ENCODE assay signal across 16 cellular contexts in the genomic region with DNA sequence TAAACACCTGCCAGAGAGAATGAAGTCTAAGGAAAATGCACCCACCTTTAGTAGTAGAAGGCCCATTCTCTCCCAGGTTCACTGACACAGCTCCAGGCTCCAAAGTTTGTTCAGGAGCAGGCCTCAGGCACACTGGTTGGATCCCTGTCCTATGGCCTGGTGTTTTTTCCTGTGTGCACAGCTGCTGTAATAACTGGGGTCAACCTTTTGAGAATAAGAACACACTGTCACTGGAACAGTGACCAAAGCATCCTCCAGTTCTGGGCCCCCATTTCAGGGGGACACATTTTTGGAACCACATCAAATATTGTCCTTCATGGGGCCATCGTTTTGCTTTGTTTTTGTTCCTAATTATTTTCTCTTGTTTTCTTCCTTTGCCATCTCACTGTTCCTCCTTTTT.
DNase-seq lines count a peak whose midpoint lies in the region; ATAC-seq and TF ChIP-seq lines count a peak whose summit lies in the region.
"Had no signal": no experiment of that assay in that cellular context is flagged by ENCODE, and none has a peak within 500 bp of the region (broad histone marks: within the 10 kb centered on the region; RNA-seq: fewer than 3 reads in every experiment).

No MANE protein-coding gene starts in this region.

- H3K4me2 ChIP-seq in H9 (ENCODE audit: insufficient read depth, insufficient read length, low read length) = no peak overlapping the region
- H3K4me2 ChIP-seq: A549, GM23338 had no signal

- no peaks in the 10 kb centered on the region; a peak in 2 of 7 replicates for H3K36me3 Mint-ChIP-seq in H9 (ENCODE audit: insufficient read depth in 1 of 3, low read depth in 3 of 3)
- H3K36me3 Mint-ChIP-seq: CD4-positive, alpha-beta memory T cell had no signal

- TF ChIP-seq CTCF in H9 (conservative IDR thresholded peaks at IDR 0.05) (no peak), esophagus muscularis mucosa (IDR thresholded peaks at IDR 0.05) (no peak)

- no peak overlapping the region for H3K18ac ChIP-seq in H9 (ENCODE audit: insufficient read length, low read depth, low read length)

- H3K23me2 ChIP-seq in H9 (ENCODE audit: insufficient read length, low read depth, low read length, poor library complexity, severe bottlenecking) = no peaks in the 10 kb centered on the region

- no peaks in the 10 kb centered on the region for H3K79me1 ChIP-seq in H9 (ENCODE audit: insufficient read depth, low read depth, low read length, poor library complexity, severe bottlenecking)

- H4K91ac ChIP-seq in H9 (ENCODE audit: insufficient read length, low read depth, low read length) = no peak overlapping the region

- H3K9me3 Mint-ChIP-seq in H9 = no peaks in the 10 kb centered on the region
- H3K9me3 Mint-ChIP-seq: GM23338 had no signal

- no peak overlapping the region for H2AFZ ChIP-seq in H9 (ENCODE audit: low read length)
- H2AFZ ChIP-seq: GM23338 had no signal

- H2AK5ac ChIP-seq in H9 (ENCODE audit: insufficient read length, low read length) = no peak overlapping the region

- no peak overlapping the region for H3K27ac Mint-ChIP-seq in H9
- H3K27ac Mint-ChIP-seq: CD4-positive, alpha-beta memory T cell; GM23338 had no signal

- peak; percentile 88 for ATAC-seq in sciatic nerve
- no peak for ATAC-seq in HG03520 (IDR thresholded peaks at IDR 0.05; ENCODE audit: unreplicated experiment)
- no peak for ATAC-seq in HG03095 (IDR thresholded peaks at IDR 0.05; ENCODE audit: unreplicated experiment)
- ATAC-seq: GM23338 had no signal

- peaks cover 9 to 10% of the 10 kb centered on the region in 2 experiments for H3K4me1 Mint-ChIP-seq in H9
- H3K4me1 Mint-ChIP-seq: CD4-positive, alpha-beta memory T cell had no signal

- no peak overlapping the region for H3K9ac ChIP-seq in H9 (ENCODE audit: extremely low read depth, insufficient read length, low read length)

- no peaks in the 10 kb centered on the region for H3K27me3 Mint-ChIP-seq in H9 (ENCODE audit: low read depth)

- no peak overlapping the region for H2BK20ac ChIP-seq in H9 (ENCODE audit: low read depth, low read length, poor library complexity, severe bottlenecking)

- H3K23ac ChIP-seq in H9 (ENCODE audit: insufficient read length, low read depth, low read length) = no peak overlapping the region

- H3K4me3 ChIP-seq in esophagus muscularis mucosa = no peak overlapping the region
- H3K4me3 ChIP-seq: A549, GM23338, HAP-1 had no signal

- H2BK5ac ChIP-seq in H9 (ENCODE audit: insufficient read length, low read length) = no peak overlapping the region

- no peak for TF ChIP-seq POLR2A in esophagus muscularis mucosa (IDR thresholded peaks at IDR 0.05; ENCODE audit: low read depth)

- no peaks in the 10 kb centered on the region for H3K4me1 ChIP-seq in H9 (ENCODE audit: insufficient read depth, low read length)
- peaks cover 3 to 44% (median 24%) of the 10 kb centered on the region in 4 donors for H3K4me1 ChIP-seq in esophagus muscularis mucosa
- H3K4me1 ChIP-seq: BE2C, HAP-1 had no signal

- no peak overlapping the region for H3K56ac ChIP-seq in H9 (ENCODE audit: insufficient read length, low read depth, low read length)

- H3K4me3 Mint-ChIP-seq in H9 = no peak overlapping the region
- H3K4me3 Mint-ChIP-seq: CD4-positive, alpha-beta memory T cell; GM23338 had no signal

- no peaks in the 10 kb centered on the region for H3K79me2 ChIP-seq in H9 (ENCODE audit: insufficient read depth, low read length)

- no peak overlapping the region for H3K27ac ChIP-seq in H9 (ENCODE audit: insufficient read length, low read depth, low read length)
- H3K27ac ChIP-seq in esophagus muscularis mucosa (replicated peaks in 1 of 4) = no peak overlapping the region
- H3K27ac ChIP-seq: A549, C4-2B had no signal

- no peak overlapping the region for H2BK12ac ChIP-seq in H9 (ENCODE audit: insufficient read length, low read depth, low read length)

- no peak for TF ChIP-seq EP300 in esophagus muscularis mucosa (IDR thresholded peaks at IDR 0.05)

- no peak overlapping the region for H3K14ac ChIP-seq in H9 (ENCODE audit: insufficient read depth, low read length)

- H3K9me3 ChIP-seq in H9 (ENCODE audit: control insufficient read depth, low read depth, low read length) = no peaks in the 10 kb centered on the region
- H3K9me3 ChIP-seq in esophagus muscularis mucosa = peaks cover 0 to 6% (median 2%) of the 10 kb centered on the region in 4 donors
- H3K9me3 ChIP-seq: BE2C, HAP-1 had no signal

- no peak overlapping the region for H4K5ac ChIP-seq in H9 (ENCODE audit: insufficient read length, low read depth, low read length)

- H3K36me3 ChIP-seq in esophagus muscularis mucosa = peaks cover 0 to 3% (median 0%) of the 10 kb centered on the region in 4 donors
- H3K36me3 ChIP-seq: BE2C, HAP-1 had no signal

- no peak overlapping the region for H2BK15ac ChIP-seq in H9 (ENCODE audit: low read depth, low read length)

- H3T11ph ChIP-seq in H9 (ENCODE audit: low read length) = no peak overlapping the region

- H4K20me1 ChIP-seq in H9 (ENCODE audit: control insufficient read depth, insufficient read depth, insufficient read length) = no peaks in the 10 kb centered on the region

- intact Hi-C loops in esophagus muscularis mucosa (cut with DNase I) = no loop called here
- intact Hi-C loops in sciatic nerve (cut with DNase I) = no loop called here

- H2BK120ac ChIP-seq in H9 (ENCODE audit: low read depth, low read length, poor library complexity, severe bottlenecking) = no peak overlapping the region

- DNase-seq in COLO668 (lab: John Stamatoyannopoulos, UW; ENCODE audit: unreplicated experiment) (peak; percentile 11), H9 (peak; percentile 5), esophagus muscularis mucosa (ENCODE audit: extremely low spot score) (peak; percentile 91), sciatic nerve (ENCODE audit: low spot score) (no peak), Kasumi-1 (lab: John Stamatoyannopoulos, UW) (no peak)
- DNase-seq: BE2C; CD4-positive, alpha-beta memory T cell; COR-L47; DMS153; DMS79 treated with DMSO at 0.1 percent for 48 hours had no signal

- H3K27me3 ChIP-seq in H9 (ENCODE audit: insufficient read depth, low read length) (no peaks in the 10 kb centered on the region), esophagus muscularis mucosa (no peaks in the 10 kb centered on the region)
- H3K27me3 ChIP-seq: BE2C had no signal

- no peak overlapping the region for H3K4ac ChIP-seq in H9 (ENCODE audit: low read depth, low read length)

- no peak overlapping the region for H4K8ac ChIP-seq in H9 (replicated peaks; ENCODE audit: insufficient read length, low read depth, low read length)

- WGBS in H9 (ENCODE audit: extremely low coverage, insufficient read length, low lambda C conversion rate) = no CpG with 5 or more reads among the region's 1 CpG
- 82% methylated on average over 1 of the region's 1 CpG for WGBS in esophagus muscularis mucosa

Comparison
In these comparisons a context has a peak if more than half of its experiments do, and no peak if none do; other contexts are left out.
1. DNase-seq: peak in COLO668 (single experiment), H9 (single experiment) and esophagus muscularis mucosa (single experiment); none in sciatic nerve (single experiment) and Kasumi-1 (0 of 2).